ENCODE assay signal across 1 cellular context in genomic region chr17:77609553-77610517, GRCh38.
TF ChIP-seq lines count a peak whose summit lies in the region.

No MANE protein-coding gene starts in this region.

TF ChIP-seq in GM12878, 131 proteins besides CTCF, POLR2A, EP300 and RAD21 (continued from another document):
- TF ChIP-seq, protein P1, sequence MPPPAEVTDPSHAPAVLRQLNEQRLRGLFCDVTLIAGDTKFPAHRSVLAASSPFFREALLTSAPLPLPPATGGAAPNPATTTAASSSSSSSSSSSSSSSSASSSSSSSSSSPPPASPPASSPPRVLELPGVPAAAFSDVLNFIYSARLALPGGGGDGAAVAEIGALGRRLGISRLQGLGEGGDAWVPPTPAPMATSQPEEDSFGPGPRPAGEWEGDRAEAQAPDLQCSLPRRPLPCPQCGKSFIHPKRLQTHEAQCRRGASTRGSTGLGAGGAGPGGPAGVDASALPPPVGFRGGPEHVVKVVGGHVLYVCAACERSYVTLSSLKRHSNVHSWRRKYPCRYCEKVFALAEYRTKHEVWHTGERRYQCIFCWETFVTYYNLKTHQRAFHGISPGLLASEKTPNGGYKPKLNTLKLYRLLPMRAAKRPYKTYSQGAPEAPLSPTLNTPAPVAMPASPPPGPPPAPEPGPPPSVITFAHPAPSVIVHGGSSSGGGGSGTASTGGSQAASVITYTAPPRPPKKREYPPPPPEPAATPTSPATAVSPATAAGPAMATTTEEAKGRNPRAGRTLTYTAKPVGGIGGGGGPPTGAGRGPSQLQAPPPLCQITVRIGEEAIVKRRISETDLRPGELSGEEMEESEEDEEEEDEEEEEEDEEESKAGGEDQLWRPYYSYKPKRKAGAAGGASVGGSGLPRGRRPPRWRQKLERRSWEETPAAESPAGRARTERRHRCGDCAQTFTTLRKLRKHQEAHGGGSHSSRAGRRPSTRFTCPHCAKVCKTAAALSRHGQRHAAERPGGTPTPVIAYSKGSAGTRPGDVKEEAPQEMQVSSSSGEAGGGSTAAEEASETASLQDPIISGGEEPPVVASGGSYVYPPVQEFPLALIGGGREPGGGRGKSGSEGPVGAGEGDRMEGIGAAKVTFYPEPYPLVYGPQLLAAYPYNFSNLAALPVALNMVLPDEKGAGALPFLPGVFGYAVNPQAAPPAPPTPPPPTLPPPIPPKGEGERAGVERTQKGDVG (CRISPR knock-in tag; IDR thresholded peaks at IDR 0.05) = no peak
- TF ChIP-seq SREBF1 (IDR thresholded peaks at IDR 0.05; ENCODE audit: low read length) (no peak), NRF1 (conservative IDR thresholded peaks at IDR 0.05; ENCODE audit: low read depth, low read length) (no peak), FOS (IDR thresholded peaks at IDR 0.05; ENCODE audit: borderline replicate concordance, extremely low read depth, insufficient read length) (no peak), ZBED1 (IDR thresholded peaks at IDR 0.05; ENCODE audit: borderline replicate concordance) (no peak), PKNOX1 (IDR thresholded peaks at IDR 0.05) (peak; percentile 91), PAX8 (IDR thresholded peaks at IDR 0.05) (no peak), MYB (IDR thresholded peaks at IDR 0.05; ENCODE audit: borderline replicate concordance, low read depth, low read length) (no peak), CBFB (IDR thresholded peaks at IDR 0.05; ENCODE audit: low read depth) (no peak), NR2C2 (IDR thresholded peaks at IDR 0.05; ENCODE audit: borderline replicate concordance, control insufficient read depth, insufficient read length, low read depth) (no peak), PBX3 (IDR thresholded peaks at IDR 0.05; ENCODE audit: insufficient replicate concordance, low read depth, low read length) (peak; percentile 73), SRF (IDR thresholded peaks at IDR 0.05; ENCODE audit: low read depth in 2 of 2, low read length in 2 of 2) (peak; percentile 71 to 94), NBN (IDR thresholded peaks at IDR 0.05) (no peak), MTA2 (IDR thresholded peaks at IDR 0.05; ENCODE audit: low read depth) (no peak), ATF7 (IDR thresholded peaks at IDR 0.05; ENCODE audit: low read depth) (no peak), STAT3 (IDR thresholded peaks at IDR 0.05; ENCODE audit: low read depth, low read length) (no peak), POLR2AphosphoS2 (IDR thresholded peaks at IDR 0.05; ENCODE audit: low read depth, low read length) (no peak), PML (IDR thresholded peaks at IDR 0.05; ENCODE audit: low read length) (no peak)
- TF ChIP-seq, protein P2, sequence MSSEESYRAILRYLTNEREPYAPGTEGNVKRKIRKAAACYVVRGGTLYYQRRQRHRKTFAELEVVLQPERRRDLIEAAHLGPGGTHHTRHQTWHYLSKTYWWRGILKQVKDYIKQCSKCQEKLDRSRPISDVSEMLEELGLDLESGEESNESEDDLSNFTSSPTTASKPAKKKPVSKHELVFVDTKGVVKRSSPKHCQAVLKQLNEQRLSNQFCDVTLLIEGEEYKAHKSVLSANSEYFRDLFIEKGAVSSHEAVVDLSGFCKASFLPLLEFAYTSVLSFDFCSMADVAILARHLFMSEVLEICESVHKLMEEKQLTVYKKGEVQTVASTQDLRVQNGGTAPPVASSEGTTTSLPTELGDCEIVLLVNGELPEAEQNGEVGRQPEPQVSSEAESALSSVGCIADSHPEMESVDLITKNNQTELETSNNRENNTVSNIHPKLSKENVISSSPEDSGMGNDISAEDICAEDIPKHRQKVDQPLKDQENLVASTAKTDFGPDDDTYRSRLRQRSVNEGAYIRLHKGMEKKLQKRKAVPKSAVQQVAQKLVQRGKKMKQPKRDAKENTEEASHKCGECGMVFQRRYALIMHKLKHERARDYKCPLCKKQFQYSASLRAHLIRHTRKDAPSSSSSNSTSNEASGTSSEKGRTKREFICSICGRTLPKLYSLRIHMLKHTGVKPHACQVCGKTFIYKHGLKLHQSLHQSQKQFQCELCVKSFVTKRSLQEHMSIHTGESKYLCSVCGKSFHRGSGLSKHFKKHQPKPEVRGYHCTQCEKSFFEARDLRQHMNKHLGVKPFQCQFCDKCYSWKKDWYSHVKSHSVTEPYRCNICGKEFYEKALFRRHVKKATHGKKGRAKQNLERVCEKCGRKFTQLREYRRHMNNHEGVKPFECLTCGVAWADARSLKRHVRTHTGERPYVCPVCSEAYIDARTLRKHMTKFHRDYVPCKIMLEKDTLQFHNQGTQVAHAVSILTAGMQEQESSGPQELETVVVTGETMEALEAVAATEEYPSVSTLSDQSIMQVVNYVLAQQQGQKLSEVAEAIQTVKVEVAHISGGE (CRISPR knock-in tag; IDR thresholded peaks at IDR 0.05) = no peak
- TF ChIP-seq, protein P3, sequence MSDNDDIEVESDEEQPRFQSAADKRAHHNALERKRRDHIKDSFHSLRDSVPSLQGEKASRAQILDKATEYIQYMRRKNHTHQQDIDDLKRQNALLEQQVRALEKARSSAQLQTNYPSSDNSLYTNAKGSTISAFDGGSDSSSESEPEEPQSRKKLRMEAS (IDR thresholded peaks at IDR 0.05; ENCODE audit: low read depth, low read length) = 0 out of 2 replicates have a peak, but pooled peaks have one; percentile 25
- TF ChIP-seq, protein P4, sequence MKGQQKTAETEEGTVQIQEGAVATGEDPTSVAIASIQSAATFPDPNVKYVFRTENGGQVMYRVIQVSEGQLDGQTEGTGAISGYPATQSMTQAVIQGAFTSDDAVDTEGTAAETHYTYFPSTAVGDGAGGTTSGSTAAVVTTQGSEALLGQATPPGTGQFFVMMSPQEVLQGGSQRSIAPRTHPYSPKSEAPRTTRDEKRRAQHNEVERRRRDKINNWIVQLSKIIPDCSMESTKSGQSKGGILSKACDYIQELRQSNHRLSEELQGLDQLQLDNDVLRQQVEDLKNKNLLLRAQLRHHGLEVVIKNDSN (IDR thresholded peaks at IDR 0.05; ENCODE audit: borderline replicate concordance, extremely low read length, insufficient read depth, low read depth, low read length) = peak; percentile 19
